In genomic region chr16:87383522-87384161, GRCh38 we compare ENCODE assay signal across 8 cellular contexts. TPM values are rescaled to one million over a fixed set of nuclear protein-coding genes. Genes with fewer than 3 reads are reported as not detected.
DNase-seq lines count a peak whose midpoint lies in the region; ATAC-seq and TF ChIP-seq lines count a peak whose summit lies in the region.

FBXO31 (minus strand) TSS chr16:87383776; CDS start chr16:87383744, 32 bp downstream.

- ATAC-seq in GM21515 (IDR thresholded peaks at IDR 0.05; ENCODE audit: unreplicated experiment) (peak; percentile 36), natural killer cell (peak; percentile 67 to 89 (median 73))

- H3K4me1 Mint-ChIP-seq in natural killer cell = peaks cover 48 to 59% of the 10 kb centered on the region in 2 donors

- H3K36me3 Mint-ChIP-seq in natural killer cell = no peaks in the 10 kb centered on the region

- peak within 1 kb of the TSS; percentile 72 for H3K4me3 ChIP-seq in fibroblast of mammary gland (ENCODE audit: control insufficient read depth, low read depth, low read length)

- intact Hi-C loops in natural killer cell (cut with micrococcal nuclease) = no loop called here

- DNase-seq in DMS 273 treated with DMSO at 0.1 percent for 48 hours (lab: John Stamatoyannopoulos, UW) (peak; percentile 79), HuH-7.5 (ENCODE audit: low spot score) (peak; percentile 91), RKO (ENCODE audit: low spot score) (peak; percentile 86), fibroblast of mammary gland (ENCODE audit: low read depth) (peak; percentile 90), natural killer cell (peak; percentile 94)
- peak; percentile 78 to 90 for DNase-seq in activated T-helper 1 cell treated with anti-CD3 and anti-CD28 coated beads, Interleukin-2, amount 50 U/mL, for 16 hours (ENCODE audit: low read depth in 1 of 2, low spot score in 1 of 2)
- peak; percentile 86 for DNase-seq in stimulated activated naive CD4-positive, alpha-beta T cell treated with Interleukin-2 at 50 U/mL for 16 hours (lab: John Stamatoyannopoulos, UW)

- TF ChIP-seq CTCF in fibroblast of mammary gland (conservative IDR thresholded peaks at IDR 0.05; ENCODE audit: control insufficient read depth, insufficient read depth, low read depth, low read length) (no peak), natural killer cell (IDR thresholded peaks at IDR 0.05) (no peak)

- H3K27ac Mint-ChIP-seq in natural killer cell = peak within 1 kb of the TSS; percentile 95 to 97

- H3K4me3 Mint-ChIP-seq in natural killer cell = peak within 1 kb of the TSS; percentile 95

- H3K27me3 Mint-ChIP-seq in natural killer cell (ENCODE audit: low read depth in 2 of 2) = no peaks in the 10 kb centered on the region

- H3K9me3 Mint-ChIP-seq in natural killer cell = no peaks in the 10 kb centered on the region

RNA-seq across cellular contexts. Expression of gene FBXO31, which starts in this region (rescaled TPM):
- total RNA-seq in natural killer cell = 10 to 100 TPM; 32.2 to 47.2 (median 37.6) TPM

Comparison
In these comparisons a context has a peak if more than half of its experiments do, and no peak if none do; other contexts are left out.
1. Peak in every context shown above with its lines: DNase-seq, ATAC-seq and H3K4me3 ChIP-seq.